Comparison of ENCODE assay signal across 20 cellular contexts in the genomic region with DNA sequence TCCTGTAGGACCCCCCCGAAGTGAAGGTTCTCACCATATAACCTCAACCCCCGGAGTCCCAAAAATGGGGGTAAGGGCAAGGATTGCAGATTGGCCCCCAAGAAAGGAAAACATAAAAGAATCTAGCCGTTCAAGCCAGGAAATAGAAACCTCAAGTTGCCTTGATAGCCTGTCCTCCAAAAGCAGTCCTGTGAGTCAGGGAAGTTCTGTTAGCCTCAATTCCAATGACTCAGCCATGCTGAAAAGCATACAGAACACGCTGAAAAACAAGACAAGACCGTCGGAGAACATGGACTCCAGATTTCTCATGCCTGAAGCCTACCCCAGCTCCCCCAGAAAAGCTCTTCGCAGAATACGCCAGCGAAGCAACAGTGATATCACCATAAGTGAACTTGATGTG.
DNase-seq lines count a peak whose midpoint lies in the region; ATAC-seq, FAIRE-seq and TF ChIP-seq lines count a peak whose summit lies in the region.
"Had no signal": no experiment of that assay in that cellular context is flagged by ENCODE, and none has a peak within 500 bp of the region (broad histone marks: within the 10 kb centered on the region; RNA-seq: fewer than 3 reads in every experiment).

No MANE protein-coding gene starts in this region.

- H3K4me3 ChIP-seq in HepG2 (replicated peaks in 1 of 3; ENCODE audit: insufficient read depth in 1 of 3, low read depth in 2 of 3, low read length in 3 of 3), result no peak overlapping the region
- no peak overlapping the region for H3K4me3 ChIP-seq in right lobe of liver
- no peak overlapping the region for H3K4me3 ChIP-seq in foreskin fibroblast (ENCODE audit: low read depth in 1 of 2, low read length in 2 of 2)
- H3K4me3 ChIP-seq: right atrium auricular region, thoracic aorta had no signal

- CTCF ChIA-PET in HepG2 (lab: Yijun Ruan, JAX; ENCODE audit: low intra/inter-chr PET ratio, low total read pairs), result no interaction called here

- TF ChIP-seq RAD21 in HepG2 (CRISPR knock-in tag; IDR thresholded peaks at IDR 0.05), result no peak

- FAIRE-seq in HepG2 (lab: Jason Lieb, UNC), result no peak
- FAIRE-seq: A204.1 had no signal

- TF ChIP-seq POLR2A in HepG2 (IDR thresholded peaks at IDR 0.05; ENCODE audit: insufficient read depth in 1 of 2, low read depth in 2 of 2, low read length in 2 of 2) (no peak), right lobe of liver (IDR thresholded peaks at IDR 0.05) (no peak)

- no peak overlapping the region for H3K9ac ChIP-seq in HepG2 (ENCODE audit: insufficient read depth, low read depth, low read length)

- no peak for ATAC-seq in HepG2
- ATAC-seq in right lobe of liver, result no peak
- no peak for ATAC-seq in left colon
- ATAC-seq: activated CD8-positive, alpha-beta memory T cell treated with anti-CD3 and anti-CD28 coated beads, Interleukin-2, amount 10 ng/mL, durations not matched to agents 7 days and 5 days; T-helper 17 cell had no signal

- H3K27ac ChIP-seq in HepG2 (ENCODE audit: extremely low read length, insufficient read depth, low read length) (no peak overlapping the region), right lobe of liver (no peak overlapping the region)
- H3K27ac ChIP-seq: right atrium auricular region, thoracic aorta had no signal

- no peaks in the 10 kb centered on the region for H3K9me3 ChIP-seq in HepG2 (ENCODE audit: low read length)
- H3K9me3 ChIP-seq in right lobe of liver, result no peaks in the 10 kb centered on the region
- H3K9me3 ChIP-seq: right atrium auricular region, thoracic aorta had no signal

- no peaks in the 10 kb centered on the region for H3K79me2 ChIP-seq in HepG2 (ENCODE audit: insufficient read depth, low read length)

- DNase-seq in HepG2 (ENCODE audit: low spot score) (no peak), right lobe of liver (no peak), astrocyte of the hippocampus (ENCODE audit: low read depth, low spot score) (peak; percentile 77), foreskin fibroblast (peak; percentile 21 to 45), NCI-H510A (lab: John Stamatoyannopoulos, UW) (no peak), left colon (no peak), posterior cingulate gyrus (no peak), epidermal melanocyte (ENCODE audit: insufficient read length, low spot score) (no peak)
- DNase-seq: activated CD8-positive, alpha-beta memory T cell treated with anti-CD3 and anti-CD28 coated beads, Interleukin-2, amount 10 ng/mL, durations not matched to agents 7 days and 5 days; activated gamma-delta T cell treated with Interleukin-2 at 50 U/mL for 16 hours; endodermal cell; GDM1; immature natural killer cell; NCI-H1105 treated with DMSO at 0.1 percent for 48 hours; nephron progenitor cell; stimulated activated CD4-positive, alpha-beta T cell treated with anti-CD3 and anti-CD28 coated beads, Interleukin-2, amount 100 ng/mL, for 48 hours; T-helper 17 cell had no signal

- 96% methylated on average over 9 of the region's 9 CpGs for WGBS in HepG2 (ENCODE audit: low lambda C conversion rate)
- WGBS in right lobe of liver (ENCODE audit: insufficient coverage, low coverage, low lambda C conversion rate, missing lambda C conversion rate), result 92% methylated on average over 6 of the region's 9 CpGs

- POLR2A ChIA-PET in HepG2 (lab: Yijun Ruan, JAX), result no interaction called here

- TF ChIP-seq CTCF in HepG2 (CRISPR knock-in tag; IDR thresholded peaks at IDR 0.05) (no peak), right lobe of liver (IDR thresholded peaks at IDR 0.05) (no peak), foreskin fibroblast (IDR thresholded peaks at IDR 0.05; ENCODE audit: low read depth, low read length) (no peak)

- H4K20me1 ChIP-seq in HepG2 (ENCODE audit: insufficient read depth, low read length), result no peaks in the 10 kb centered on the region

- TF ChIP-seq EP300 in HepG2 (IDR thresholded peaks at IDR 0.05; ENCODE audit: low read depth in 2 of 2, low read length in 2 of 2) (no peak), HepG2 (CRISPR knock-in tag; IDR thresholded peaks at IDR 0.05; ENCODE audit: borderline replicate concordance) (no peak)

- H2AFZ ChIP-seq in HepG2 (ENCODE audit: low read length), result no peak overlapping the region

- BruUV-seq in HepG2 (replicated peaks; lab: Mats Ljungman, UMichigan), result TSS peak; percentile 50

- intact Hi-C loops in HepG2 (cut with micrococcal nuclease; ENCODE audit: unreplicated experiment) (no loop called here), right lobe of liver (cut with DNase I) (no loop called here), left colon (cut with DNase I, micrococcal nuclease) (no loop called here), posterior cingulate gyrus (cut with DNase I) (loop anchor here (10.0 kb wide), 1 partner anchor 53 kb away; no protein-coding TSS in a partner anchor)

- H3K4me1 ChIP-seq in HepG2 (ENCODE audit: insufficient read depth, low read length) (0 out of 2 replicates have a peak, but pooled peaks cover 3% of the 10 kb centered on the region), right lobe of liver (peaks cover 0 to 3% (median 2%) of the 10 kb centered on the region in 4 donors)

- in situ Hi-C loops in HepG2 (cut with HindIII; ENCODE audit: extremely low pct_ligation_motif_present, low pct_unique_long_range_greater_than_20kb), result no loop called here

- H3K4me2 ChIP-seq in HepG2 (ENCODE audit: low read depth, low read length), result no peak overlapping the region

- H3K36me3 ChIP-seq in HepG2 (replicated peaks in 1 of 2; ENCODE audit: control insufficient read depth in 1 of 2, insufficient read depth in 2 of 2, low read length in 2 of 2) (0 out of 5 replicates have a peak, but pooled peaks cover 0 to 7% of the 10 kb centered on the region in 2 experiments), right lobe of liver (no peaks in the 10 kb centered on the region)
- H3K36me3 ChIP-seq: right atrium auricular region, thoracic aorta had no signal

- H3K27me3 ChIP-seq in HepG2 (ENCODE audit: control insufficient read depth in 1 of 2, insufficient read depth in 2 of 2, low read length in 2 of 2), result no peaks in the 10 kb centered on the region
- H3K27me3 ChIP-seq in right lobe of liver, result no peaks in the 10 kb centered on the region
- H3K27me3 ChIP-seq: right atrium auricular region had no signal

TF ChIP-seq in HepG2, 621 proteins besides CTCF, POLR2A, EP300 and RAD21 (continues in another document):
- no peak for TF ChIP-seq TCF7 (IDR thresholded peaks at IDR 0.05; ENCODE audit: low read depth)
- TF ChIP-seq ZNF567 (CRISPR knock-in tag; IDR thresholded peaks at IDR 0.05; ENCODE audit: borderline replicate concordance), result no peak
- TF ChIP-seq ZNF564 (CRISPR knock-in tag; IDR thresholded peaks at IDR 0.05), result no peak
- no peak for TF ChIP-seq LRRFIP1 (CRISPR knock-in tag; conservative IDR thresholded peaks at IDR 0.05)
- no peak for TF ChIP-seq ZFP36L1 (CRISPR knock-in tag; IDR thresholded peaks at IDR 0.05)
- TF ChIP-seq IRF1 (CRISPR knock-in tag; IDR thresholded peaks at IDR 0.05; ENCODE audit: low read depth), result no peak
- no peak for TF ChIP-seq ELF1 (CRISPR knock-in tag; IDR thresholded peaks at IDR 0.05)
- no peak for TF ChIP-seq ARID5B (CRISPR knock-in tag; IDR thresholded peaks at IDR 0.05)
- TF ChIP-seq ZBTB38 (CRISPR knock-in tag; IDR thresholded peaks at IDR 0.05), result no peak

Comparison
In these comparisons a context has a peak if more than half of its experiments do, and no peak if none do; other contexts are left out.
1. DNase-seq: peak in astrocyte of the hippocampus (single experiment) and foreskin fibroblast (2 of 2); none in HepG2 (single experiment), right lobe of liver (0 of 3), NCI-H510A (single experiment), left colon (0 of 2), posterior cingulate gyrus (0 of 10) and epidermal melanocyte (single experiment).